15 cellular contexts compared by ENCODE assay signal in genomic region chr6:134414793-134415192, GRCh38.
"Had no signal": no experiment of that assay in that cellular context is flagged by ENCODE, and none has a peak within 500 bp of the region (broad histone marks: within the 10 kb centered on the region; RNA-seq: fewer than 3 reads in every experiment).

No MANE protein-coding gene starts in this region.

- H3K27me3 Mint-ChIP-seq: progenitor cell of endocrine pancreas had no signal

- H3K4me1 ChIP-seq: ascending aorta, foreskin keratinocyte, neural progenitor cell, right lobe of liver, upper lobe of right lung had no signal

- H3K4me3 ChIP-seq: ascending aorta, neural progenitor cell, right lobe of liver, upper lobe of right lung had no signal

- H3K27ac Mint-ChIP-seq: activated CD4-positive, alpha-beta memory T cell treated with anti-CD3 and anti-CD28 coated beads, Interleukin-2, amount 10 ng/mL, durations not matched to agents 7 days and 5 days; neural progenitor cell; progenitor cell of endocrine pancreas had no signal

- H3K36me3 ChIP-seq: ascending aorta, neural progenitor cell, right lobe of liver, upper lobe of right lung had no signal

- H3K9me3 ChIP-seq: upper lobe of right lung had no signal

- H3K27ac ChIP-seq: ascending aorta, foreskin keratinocyte, neural progenitor cell, right lobe of liver had no signal

- H3K36me3 Mint-ChIP-seq: neural progenitor cell had no signal

- H3K9ac ChIP-seq: neural progenitor cell had no signal

- ATAC-seq: foreskin keratinocyte; right lobe of liver; stimulated activated naive CD8-positive, alpha-beta T cell treated with anti-CD3 and anti-CD28 coated beads, Interleukin-15, Interleukin-2, amounts not matched to agents 100 U/mL and 50 U/mL, for 24 hours; upper lobe of right lung had no signal

- DNase-seq: activated CD4-positive, alpha-beta memory T cell treated with anti-CD3 and anti-CD28 coated beads, Interleukin-2, amount 10 ng/mL, durations not matched to agents 7 days and 5 days; activated gamma-delta T cell; activated naive CD8-positive, alpha-beta T cell treated with anti-CD3 and anti-CD28 coated beads, Interleukin-2, amount 10 ng/mL, durations not matched to agents 7 days and 5 days; activated T-cell treated with anti-CD3 and anti-CD28 coated beads, Interleukin-2, amount 50 U/mL, for 48 hours; foreskin keratinocyte; kidney; right lobe of liver; stimulated activated CD4-positive, alpha-beta T cell treated with anti-CD3 and anti-CD28 coated beads, Interleukin-1b, Interleukin-23, amount 100 ng/mL, for 48 hours; stimulated activated naive CD8-positive, alpha-beta T cell treated with anti-CD3 and anti-CD28 coated beads, Interleukin-15, Interleukin-2, amounts not matched to agents 100 U/mL and 50 U/mL, for 24 hours; T-helper 2 cell; upper lobe of right lung had no signal

- H3K4me2 ChIP-seq: neural progenitor cell had no signal

- H3K4me3 Mint-ChIP-seq: activated CD4-positive, alpha-beta memory T cell treated with anti-CD3 and anti-CD28 coated beads, Interleukin-2, amount 10 ng/mL, durations not matched to agents 7 days and 5 days; activated naive CD8-positive, alpha-beta T cell treated with anti-CD3 and anti-CD28 coated beads, Interleukin-2, amount 10 ng/mL, durations not matched to agents 7 days and 5 days; mesothelial cell of epicardium; neural progenitor cell had no signal

- H3K27me3 ChIP-seq: ascending aorta, foreskin keratinocyte, neural progenitor cell, right lobe of liver, upper lobe of right lung had no signal
